Comparison of ENCODE assay signal across 30 cellular contexts in the genomic region with DNA sequence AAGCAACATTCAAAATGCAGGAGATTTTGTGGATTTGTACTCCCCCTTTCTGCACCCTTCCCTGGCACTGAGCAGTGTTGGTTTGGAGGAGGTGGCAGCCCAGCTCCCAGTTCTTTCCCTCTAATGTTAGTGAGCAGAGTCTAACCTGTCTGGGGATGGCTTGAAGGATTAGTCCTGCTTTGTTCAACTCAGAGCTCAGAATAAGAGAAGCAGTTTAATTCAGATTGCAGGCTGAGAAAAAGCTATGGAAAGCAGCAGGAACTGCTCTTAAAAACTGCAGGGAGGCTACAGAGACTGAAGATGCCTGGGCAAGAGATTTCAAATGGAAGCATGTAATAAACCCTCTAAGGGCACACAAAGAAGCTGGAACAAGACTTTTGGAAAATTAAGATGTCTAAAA.
"Had no signal": no experiment of that assay in that cellular context is flagged by ENCODE, and none has a peak within 500 bp of the region (broad histone marks: within the 10 kb centered on the region; RNA-seq: fewer than 3 reads in every experiment).

No MANE protein-coding gene starts in this region.

- H3K36me3 Mint-ChIP-seq: stimulated activated effector memory CD8-positive, alpha-beta T cell treated with anti-CD3 and anti-CD28 coated beads, Interleukin-12 subunit alpha, Interleukin-12 subunit beta, amount 100 ng/mL, for 72 hours; type B pancreatic cell had no signal

- H3K4me3 Mint-ChIP-seq: activated CD4-positive, alpha-beta T cell treated with anti-CD3 and anti-CD28 coated beads, Interleukin-2, amount 10 ng/mL, durations not matched to agents 7 days and 5 days; activated CD8-positive, alpha-beta T cell treated with anti-CD3 and anti-CD28 coated beads for 36 hours; activated T-cell treated with anti-CD3 and anti-CD28 coated beads, Interleukin-2, amount 50 U/mL, for 4 hours; activated T-helper 17 cell treated with anti-CD3 and anti-CD28 coated beads, Interleukin-2, amount 50 U/mL, for 72 hours; effector memory CD8-positive, alpha-beta T cell; natural killer cell; stimulated activated effector memory CD8-positive, alpha-beta T cell treated with anti-CD3 and anti-CD28 coated beads, Interleukin-12 subunit alpha, Interleukin-12 subunit beta, amount 100 ng/mL, for 72 hours; stimulated activated naive CD8-positive, alpha-beta T cell treated with anti-CD3 and anti-CD28 coated beads, Interleukin-15, Interleukin-2, amounts not matched to agents 100 ng/mL and 50 ng/mL, for 24 hours had no signal

- H3K4me1 Mint-ChIP-seq: activated T-helper 17 cell treated with anti-CD3 and anti-CD28 coated beads, Interleukin-2, amount 50 U/mL, for 72 hours had no signal

- H3K27ac Mint-ChIP-seq: activated CD4-positive, alpha-beta T cell treated with anti-CD3 and anti-CD28 coated beads, Interleukin-2, amount 10 ng/mL, durations not matched to agents 7 days and 5 days; activated CD8-positive, alpha-beta T cell treated with anti-CD3 and anti-CD28 coated beads for 36 hours; activated T-helper 17 cell treated with anti-CD3 and anti-CD28 coated beads, Interleukin-2, amount 50 U/mL, for 72 hours; natural killer cell; stimulated activated effector memory CD8-positive, alpha-beta T cell treated with anti-CD3 and anti-CD28 coated beads, Interleukin-12 subunit alpha, Interleukin-12 subunit beta, amount 100 ng/mL, for 72 hours; stimulated activated naive CD8-positive, alpha-beta T cell treated with anti-CD3 and anti-CD28 coated beads, Interleukin-15, Interleukin-2, amounts not matched to agents 100 ng/mL and 50 ng/mL, for 24 hours; type B pancreatic cell had no signal

- H3K4me1 ChIP-seq: heart left ventricle, left ventricle myocardium inferior, prostate gland had no signal

- H3K36me3 ChIP-seq: brain microvascular endothelial cell, heart left ventricle, left ventricle myocardium inferior, ovary, prostate gland, thoracic aorta had no signal

- DNase-seq: activated CD4-positive, alpha-beta T cell treated with anti-CD3 and anti-CD28 coated beads, Interleukin-2, amount 10 ng/mL, durations not matched to agents 7 days and 5 days; activated CD8-positive, alpha-beta T cell treated with anti-CD3 and anti-CD28 coated beads for 36 hours; activated gamma-delta T cell treated with Interleukin-2 at 50 U/mL for 16 hours; activated naive CD4-positive, alpha-beta T cell treated with anti-CD3 and anti-CD28 coated beads, Interleukin-2, amount 50 U/mL, for 16 hours; activated T-cell treated with anti-CD3 and anti-CD28 coated beads, Interleukin-2, amount 50 U/mL, for 4 hours; amniotic stem cell; brain microvascular endothelial cell; effector memory CD8-positive, alpha-beta T cell; foreskin fibroblast; heart left ventricle; islet precursor cell; left ventricle myocardium inferior; mesendoderm; natural killer cell; ovary; retina; stimulated activated CD4-positive, alpha-beta T cell treated with anti-CD3 and anti-CD28 coated beads, Interleukin-4, amount 100 ng/mL, for 24 hours had no signal

- ATAC-seq: activated CD4-positive, CD25-positive, alpha-beta regulatory T cell treated with anti-CD3 and anti-CD28 coated beads, Interleukin-2, amount 50 U/mL, for 24 hours; activated CD8-positive, alpha-beta T cell treated with anti-CD3 and anti-CD28 coated beads for 36 hours; activated T-cell treated with anti-CD3 and anti-CD28 coated beads, Interleukin-2, amount 50 U/mL, for 4 hours; activated T-helper 17 cell treated with anti-CD3 and anti-CD28 coated beads, Interleukin-2, amount 50 U/mL, for 72 hours; effector memory CD8-positive, alpha-beta T cell; esophagus mucosa; heart left ventricle; natural killer cell; sciatic nerve; stimulated activated effector memory CD8-positive, alpha-beta T cell treated with anti-CD3 and anti-CD28 coated beads, Interleukin-12 subunit alpha, Interleukin-12 subunit beta, amount 100 ng/mL, for 72 hours had no signal

- H3K9me3 ChIP-seq: left ventricle myocardium inferior, ovary, prostate gland, thoracic aorta had no signal

- H3K27me3 ChIP-seq: brain microvascular endothelial cell, ovary had no signal

- H3K27ac ChIP-seq: brain microvascular endothelial cell, coronary artery, heart left ventricle, left ventricle myocardium inferior, ovary, prostate gland, skin epidermis, thoracic aorta, VCaP had no signal

- H3K4me3 ChIP-seq: coronary artery, heart left ventricle, left ventricle myocardium inferior, lung, ovary, prostate gland, skin epidermis, thoracic aorta had no signal
